1 cellular context compared by ENCODE assay signal in genomic region chr14:71932229-71932951, GRCh38.
TF ChIP-seq lines count a peak whose summit lies in the region.

RGS6 (plus strand) TSS chr14:71932429.

TF ChIP-seq in GM23338, 12 proteins besides CTCF, POLR2A, EP300 and RAD21 (continued from another document):
- TF ChIP-seq ZNF462 (CRISPR knock-in tag; IDR thresholded peaks at IDR 0.05) = no peak
